In genomic region chr2:201223089-201224073, GRCh38 we compare ENCODE assay signal across 1 cellular context.
TF ChIP-seq lines count a peak whose summit lies in the region.

No MANE protein-coding gene starts in this region.

TF ChIP-seq in HepG2, 621 proteins besides CTCF, POLR2A, EP300 and RAD21 (continued from another document):
- TF ChIP-seq ZNF407 (CRISPR knock-in tag; IDR thresholded peaks at IDR 0.05; ENCODE audit: not compliant biosample characterization) = no peak
- TF ChIP-seq SKI (IDR thresholded peaks at IDR 0.05; ENCODE audit: partially characterized antibody) = no peak
- no peak for TF ChIP-seq GZF1 (CRISPR knock-in tag; IDR thresholded peaks at IDR 0.05)
- no peak for TF ChIP-seq RXRB (CRISPR knock-in tag; IDR thresholded peaks at IDR 0.05; ENCODE audit: borderline replicate concordance)
